1 cellular context compared by ENCODE assay signal in the genomic region with DNA sequence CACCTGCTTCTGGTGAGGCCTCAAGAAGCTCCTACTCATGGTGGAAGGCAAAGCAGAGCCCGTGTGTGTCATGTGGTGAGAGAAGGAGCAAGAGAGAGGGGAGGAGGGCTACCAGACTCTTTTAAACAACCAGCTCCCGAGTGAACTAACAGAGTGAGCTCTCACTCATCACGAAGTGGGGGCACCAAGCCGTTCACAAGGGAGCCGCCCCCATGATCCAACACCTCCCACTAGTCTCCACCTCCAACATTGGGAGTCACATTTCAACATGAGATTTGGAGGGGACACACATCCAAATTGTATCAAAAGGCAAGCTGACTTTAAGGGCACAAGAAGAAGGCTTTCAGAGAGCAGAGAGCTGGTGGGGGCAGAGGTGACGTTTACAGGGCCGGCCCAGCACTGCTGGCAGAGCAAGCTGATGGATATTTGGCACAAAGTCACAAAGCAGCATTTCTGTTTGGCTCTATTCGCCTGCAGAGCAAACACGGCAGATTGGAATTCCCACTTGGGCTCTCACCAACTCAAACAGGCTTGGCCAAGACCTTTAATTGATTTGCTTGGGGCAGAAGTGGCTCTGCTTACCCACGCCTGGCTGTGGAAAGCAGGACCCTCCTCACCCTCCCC.
TF ChIP-seq lines count a peak whose summit lies in the region.

No MANE protein-coding gene starts in this region.

TF ChIP-seq in GM23338, 12 proteins besides CTCF, POLR2A, EP300 and RAD21 (continued from another document):
- TF ChIP-seq, protein P1, sequence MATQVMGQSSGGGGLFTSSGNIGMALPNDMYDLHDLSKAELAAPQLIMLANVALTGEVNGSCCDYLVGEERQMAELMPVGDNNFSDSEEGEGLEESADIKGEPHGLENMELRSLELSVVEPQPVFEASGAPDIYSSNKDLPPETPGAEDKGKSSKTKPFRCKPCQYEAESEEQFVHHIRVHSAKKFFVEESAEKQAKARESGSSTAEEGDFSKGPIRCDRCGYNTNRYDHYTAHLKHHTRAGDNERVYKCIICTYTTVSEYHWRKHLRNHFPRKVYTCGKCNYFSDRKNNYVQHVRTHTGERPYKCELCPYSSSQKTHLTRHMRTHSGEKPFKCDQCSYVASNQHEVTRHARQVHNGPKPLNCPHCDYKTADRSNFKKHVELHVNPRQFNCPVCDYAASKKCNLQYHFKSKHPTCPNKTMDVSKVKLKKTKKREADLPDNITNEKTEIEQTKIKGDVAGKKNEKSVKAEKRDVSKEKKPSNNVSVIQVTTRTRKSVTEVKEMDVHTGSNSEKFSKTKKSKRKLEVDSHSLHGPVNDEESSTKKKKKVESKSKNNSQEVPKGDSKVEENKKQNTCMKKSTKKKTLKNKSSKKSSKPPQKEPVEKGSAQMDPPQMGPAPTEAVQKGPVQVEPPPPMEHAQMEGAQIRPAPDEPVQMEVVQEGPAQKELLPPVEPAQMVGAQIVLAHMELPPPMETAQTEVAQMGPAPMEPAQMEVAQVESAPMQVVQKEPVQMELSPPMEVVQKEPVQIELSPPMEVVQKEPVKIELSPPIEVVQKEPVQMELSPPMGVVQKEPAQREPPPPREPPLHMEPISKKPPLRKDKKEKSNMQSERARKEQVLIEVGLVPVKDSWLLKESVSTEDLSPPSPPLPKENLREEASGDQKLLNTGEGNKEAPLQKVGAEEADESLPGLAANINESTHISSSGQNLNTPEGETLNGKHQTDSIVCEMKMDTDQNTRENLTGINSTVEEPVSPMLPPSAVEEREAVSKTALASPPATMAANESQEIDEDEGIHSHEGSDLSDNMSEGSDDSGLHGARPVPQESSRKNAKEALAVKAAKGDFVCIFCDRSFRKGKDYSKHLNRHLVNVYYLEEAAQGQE (IDR thresholded peaks at IDR 0.05; ENCODE audit: unreplicated experiment), result no peak
- TF ChIP-seq POLR2AphosphoS5 (IDR thresholded peaks at IDR 0.05; ENCODE audit: low read depth), result no peak
- no peak for TF ChIP-seq EZH2phosphoT487 (IDR thresholded peaks at IDR 0.05; ENCODE audit: unreplicated experiment)
- TF ChIP-seq, protein P2, sequence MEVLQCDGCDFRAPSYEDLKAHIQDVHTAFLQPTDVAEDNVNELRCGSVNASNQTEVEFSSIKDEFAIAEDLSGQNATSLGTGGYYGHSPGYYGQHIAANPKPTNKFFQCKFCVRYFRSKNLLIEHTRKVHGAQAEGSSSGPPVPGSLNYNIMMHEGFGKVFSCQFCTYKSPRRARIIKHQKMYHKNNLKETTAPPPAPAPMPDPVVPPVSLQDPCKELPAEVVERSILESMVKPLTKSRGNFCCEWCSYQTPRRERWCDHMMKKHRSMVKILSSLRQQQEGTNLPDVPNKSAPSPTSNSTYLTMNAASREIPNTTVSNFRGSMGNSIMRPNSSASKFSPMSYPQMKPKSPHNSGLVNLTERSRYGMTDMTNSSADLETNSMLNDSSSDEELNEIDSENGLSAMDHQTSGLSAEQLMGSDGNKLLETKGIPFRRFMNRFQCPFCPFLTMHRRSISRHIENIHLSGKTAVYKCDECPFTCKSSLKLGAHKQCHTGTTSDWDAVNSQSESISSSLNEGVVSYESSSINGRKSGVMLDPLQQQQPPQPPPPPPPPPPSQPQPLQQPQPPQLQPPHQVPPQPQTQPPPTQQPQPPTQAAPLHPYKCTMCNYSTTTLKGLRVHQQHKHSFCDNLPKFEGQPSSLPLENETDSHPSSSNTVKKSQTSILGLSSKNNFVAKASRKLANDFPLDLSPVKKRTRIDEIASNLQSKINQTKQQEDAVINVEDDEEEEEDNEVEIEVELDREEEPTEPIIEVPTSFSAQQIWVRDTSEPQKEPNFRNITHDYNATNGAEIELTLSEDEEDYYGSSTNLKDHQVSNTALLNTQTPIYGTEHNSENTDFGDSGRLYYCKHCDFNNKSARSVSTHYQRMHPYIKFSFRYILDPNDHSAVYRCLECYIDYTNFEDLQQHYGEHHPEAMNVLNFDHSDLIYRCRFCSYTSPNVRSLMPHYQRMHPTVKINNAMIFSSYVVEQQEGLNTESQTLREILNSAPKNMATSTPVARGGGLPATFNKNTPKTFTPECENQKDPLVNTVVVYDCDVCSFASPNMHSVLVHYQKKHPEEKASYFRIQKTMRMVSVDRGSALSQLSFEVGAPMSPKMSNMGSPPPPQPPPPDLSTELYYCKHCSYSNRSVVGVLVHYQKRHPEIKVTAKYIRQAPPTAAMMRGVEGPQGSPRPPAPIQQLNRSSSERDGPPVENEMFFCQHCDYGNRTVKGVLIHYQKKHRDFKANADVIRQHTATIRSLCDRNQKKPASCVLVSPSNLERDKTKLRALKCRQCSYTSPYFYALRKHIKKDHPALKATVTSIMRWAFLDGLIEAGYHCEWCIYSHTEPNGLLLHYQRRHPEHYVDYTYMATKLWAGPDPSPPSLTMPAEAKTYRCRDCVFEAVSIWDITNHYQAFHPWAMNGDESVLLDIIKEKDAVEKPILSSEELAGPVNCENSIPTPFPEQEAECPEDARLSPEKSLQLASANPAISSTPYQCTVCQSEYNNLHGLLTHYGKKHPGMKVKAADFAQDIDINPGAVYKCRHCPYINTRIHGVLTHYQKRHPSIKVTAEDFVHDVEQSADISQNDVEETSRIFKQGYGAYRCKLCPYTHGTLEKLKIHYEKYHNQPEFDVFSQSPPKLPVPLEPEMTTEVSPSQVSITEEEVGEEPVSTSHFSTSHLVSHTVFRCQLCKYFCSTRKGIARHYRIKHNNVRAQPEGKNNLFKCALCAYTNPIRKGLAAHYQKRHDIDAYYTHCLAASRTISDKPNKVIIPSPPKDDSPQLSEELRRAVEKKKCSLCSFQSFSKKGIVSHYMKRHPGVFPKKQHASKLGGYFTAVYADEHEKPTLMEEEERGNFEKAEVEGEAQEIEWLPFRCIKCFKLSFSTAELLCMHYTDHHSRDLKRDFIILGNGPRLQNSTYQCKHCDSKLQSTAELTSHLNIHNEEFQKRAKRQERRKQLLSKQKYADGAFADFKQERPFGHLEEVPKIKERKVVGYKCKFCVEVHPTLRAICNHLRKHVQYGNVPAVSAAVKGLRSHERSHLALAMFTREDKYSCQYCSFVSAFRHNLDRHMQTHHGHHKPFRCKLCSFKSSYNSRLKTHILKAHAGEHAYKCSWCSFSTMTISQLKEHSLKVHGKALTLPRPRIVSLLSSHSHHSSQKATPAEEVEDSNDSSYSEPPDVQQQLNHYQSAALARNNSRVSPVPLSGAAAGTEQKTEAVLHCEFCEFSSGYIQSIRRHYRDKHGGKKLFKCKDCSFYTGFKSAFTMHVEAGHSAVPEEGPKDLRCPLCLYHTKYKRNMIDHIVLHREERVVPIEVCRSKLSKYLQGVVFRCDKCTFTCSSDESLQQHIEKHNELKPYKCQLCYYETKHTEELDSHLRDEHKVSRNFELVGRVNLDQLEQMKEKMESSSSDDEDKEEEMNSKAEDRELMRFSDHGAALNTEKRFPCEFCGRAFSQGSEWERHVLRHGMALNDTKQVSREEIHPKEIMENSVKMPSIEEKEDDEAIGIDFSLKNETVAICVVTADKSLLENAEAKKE (CRISPR knock-in tag; IDR thresholded peaks at IDR 0.05), result no peak
- TF ChIP-seq EZH2 (IDR thresholded peaks at IDR 0.05; ENCODE audit: low read depth, unreplicated experiment), result no peak
- no peak for TF ChIP-seq JUNB (IDR thresholded peaks at IDR 0.05; ENCODE audit: unreplicated experiment)
